In genomic region chr2:216328347-216328746, GRCh38 we compare ENCODE assay signal across 1 cellular context.
TF ChIP-seq lines count a peak whose summit lies in the region.

No MANE protein-coding gene starts in this region.

TF ChIP-seq in GM12878, 131 proteins besides CTCF, POLR2A, EP300 and RAD21 (continued from another document):
- no peak for TF ChIP-seq CREB1 (IDR thresholded peaks at IDR 0.05; ENCODE audit: low read depth)
